In genomic region chr2:141770511-141770910, GRCh38 we compare ENCODE assay signal across 2 cellular contexts.
TF ChIP-seq lines count a peak whose summit lies in the region.

No MANE protein-coding gene starts in this region.

TF ChIP-seq in HepG2, 621 proteins besides CTCF, POLR2A, EP300 and RAD21:
- TF ChIP-seq LCORL (IDR thresholded peaks at IDR 0.05) (no peak), LCORL (CRISPR knock-in tag; IDR thresholded peaks at IDR 0.05) (no peak), MTA1 (CRISPR knock-in tag; IDR thresholded peaks at IDR 0.05; ENCODE audit: borderline replicate concordance) (no peak), BRCA1 (CRISPR knock-in tag; IDR thresholded peaks at IDR 0.05) (no peak), ZNF3 (CRISPR knock-in tag; IDR thresholded peaks at IDR 0.05) (no peak), NFIB (CRISPR knock-in tag; IDR thresholded peaks at IDR 0.05; ENCODE audit: borderline replicate concordance) (no peak), MTERF4 (CRISPR knock-in tag; IDR thresholded peaks at IDR 0.05) (no peak), CREB1 (IDR thresholded peaks at IDR 0.05) (no peak), CREB1 (CRISPR knock-in tag; IDR thresholded peaks at IDR 0.05) (no peak)
TF ChIP-seq in HepG2: peak in this region for 0.

TF ChIP-seq in H1, 55 proteins besides CTCF, POLR2A, EP300 and RAD21:
- TF ChIP-seq PHF8 (conservative IDR thresholded peaks at IDR 0.05; ENCODE audit: low read depth, low read length) (no peak), RNF2 (IDR thresholded peaks at IDR 0.05; ENCODE audit: borderline replicate concordance, low read depth, low read length, missing control alignments, poor library complexity, severe bottlenecking) (no peak), SAP30 (IDR thresholded peaks at IDR 0.05; ENCODE audit: insufficient read depth, insufficient replicate concordance, low read length) (no peak), RFX5 (IDR thresholded peaks at IDR 0.05; ENCODE audit: borderline replicate concordance, low read depth, low read length) (no peak), TAF1 (IDR thresholded peaks at IDR 0.05; ENCODE audit: low read depth, low read length) (no peak), POU5F1 (IDR thresholded peaks at IDR 0.05; ENCODE audit: low read depth, low read length) (no peak), ATF3 (IDR thresholded peaks at IDR 0.05; ENCODE audit: insufficient read depth, low read depth, low read length) (no peak), TBP (IDR thresholded peaks at IDR 0.05; ENCODE audit: low read depth, low read length) (no peak), HDAC2 (IDR thresholded peaks at IDR 0.05; ENCODE audit: borderline replicate concordance in 1 of 2, low read depth in 2 of 2, low read length in 2 of 2) (no peak), JUND (IDR thresholded peaks at IDR 0.05; ENCODE audit: low read length) (no peak), USF2 (IDR thresholded peaks at IDR 0.05; ENCODE audit: low read length) (no peak), KDM5A (IDR thresholded peaks at IDR 0.05; ENCODE audit: low read length) (no peak), CTBP2 (IDR thresholded peaks at IDR 0.05; ENCODE audit: borderline replicate concordance, insufficient read depth, insufficient read length, low read length) (no peak), EZH2 (IDR thresholded peaks at IDR 0.05; ENCODE audit: low read depth, low read length, severe bottlenecking) (no peak), BACH1 (IDR thresholded peaks at IDR 0.05; ENCODE audit: low read length) (no peak), GABPA (IDR thresholded peaks at IDR 0.05; ENCODE audit: borderline replicate concordance, insufficient read depth, low read length) (no peak), KDM1A (IDR thresholded peaks at IDR 0.05; ENCODE audit: borderline replicate concordance, low read length) (no peak)
